Comparison of ENCODE assay signal across 16 cellular contexts in the genomic region with DNA sequence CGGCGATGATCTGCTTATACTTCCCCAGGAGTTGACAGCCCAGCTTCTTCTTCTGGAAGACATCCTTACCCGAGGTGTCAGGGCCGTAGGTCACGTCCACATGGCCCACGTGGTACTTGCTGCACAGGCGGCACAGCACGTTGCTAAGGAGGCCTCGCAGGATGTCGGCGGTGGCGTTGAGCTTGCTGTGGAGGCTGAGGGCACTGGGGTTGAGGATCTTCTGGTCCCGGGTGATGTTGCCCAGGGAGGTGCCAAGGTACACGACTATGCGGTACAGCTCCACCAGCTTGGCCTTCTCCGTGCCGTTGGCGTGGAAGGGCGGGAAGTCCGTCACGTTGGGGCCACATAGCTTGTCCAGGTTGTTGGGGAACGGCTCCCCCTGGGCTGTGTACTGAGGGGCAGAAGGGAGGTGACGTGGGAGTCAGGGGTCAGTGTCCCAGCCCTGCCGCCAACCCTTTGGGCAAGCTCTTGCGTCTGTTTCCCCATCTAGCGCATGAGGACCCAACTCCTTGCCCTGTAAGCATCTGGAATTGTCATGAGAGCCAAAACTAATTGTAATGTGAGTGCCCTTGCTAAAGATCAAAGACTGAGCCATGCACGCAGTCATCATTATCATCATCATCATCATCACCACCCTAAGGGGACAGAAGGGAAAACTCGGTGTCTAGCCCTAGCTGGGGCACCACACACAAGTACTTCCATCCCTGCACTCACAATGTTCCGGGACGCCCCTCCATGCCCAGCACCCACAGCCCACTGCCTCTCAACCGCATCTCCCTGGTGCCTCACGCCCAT. TPM values are rescaled to one million over a fixed set of nuclear protein-coding genes. Genes with fewer than 3 reads are reported as not detected.
DNase-seq lines count a peak whose midpoint lies in the region; ATAC-seq and TF ChIP-seq lines count a peak whose summit lies in the region.
"Had no signal": no experiment of that assay in that cellular context is flagged by ENCODE, and none has a peak within 500 bp of the region (broad histone marks: within the 10 kb centered on the region; RNA-seq: fewer than 3 reads in every experiment).

No MANE protein-coding gene starts in this region.

- no peak for TF ChIP-seq CTCF in WI38 (IDR thresholded peaks at IDR 0.05; ENCODE audit: low read depth, low read length)
- no peak for TF ChIP-seq CTCF in epithelial cell of proximal tubule (conservative IDR thresholded peaks at IDR 0.05; ENCODE audit: low read depth, low read length)

- peak; percentile 41 for DNase-seq in stimulated activated CD4-positive, alpha-beta T cell treated with anti-CD3 and anti-CD28 coated beads, Interleukin-12 subunit alpha, Interleukin-12 subunit beta, amount 100 ng/mL, for 4 hours
- DNase-seq in stimulated activated CD4-positive, alpha-beta T cell treated with anti-CD3 and anti-CD28 coated beads, Interleukin-2, amount 100 ng/mL, for 48 hours, result no peak
- no peak for DNase-seq in epithelial cell of proximal tubule (ENCODE audit: low read depth)
- DNase-seq in NCI-H2227 (lab: John Stamatoyannopoulos, UW; ENCODE audit: unreplicated experiment), result no peak
- DNase-seq: caudate nucleus, immature natural killer cell, NCI-H1105, NCI-H345, pancreas, thyroid gland had no signal

- ATAC-seq in GM21737 (IDR thresholded peaks at IDR 0.05; ENCODE audit: unreplicated experiment) (no peak), GM21786 (IDR thresholded peaks at IDR 0.05; ENCODE audit: unreplicated experiment) (no peak), GM21526 (IDR thresholded peaks at IDR 0.05; ENCODE audit: low FRiP score, unreplicated experiment) (no peak)
- ATAC-seq: gastroesophageal sphincter, pancreas had no signal

- H3K4me3 ChIP-seq in WI38 (ENCODE audit: low read depth, low read length) (peak overlapping the region; percentile 83), epithelial cell of proximal tubule (ENCODE audit: low read depth, low read length) (peak overlapping the region; percentile 67)
- H3K4me3 ChIP-seq: gastroesophageal sphincter, pancreas, SK-N-MC, thyroid gland had no signal

RNA-seq across cellular contexts. Expression of a gene that starts 2.7 kb away (rescaled TPM):
- 48.7 and 49.8 TPM in 2 replicates for total RNA-seq in epithelial cell of proximal tubule

RNA-seq across cellular contexts. Expression of a gene that starts 22.8 kb away (rescaled TPM):
- not detected in 2 replicates for total RNA-seq in epithelial cell of proximal tubule

RNA-seq across cellular contexts. Expression of a gene that starts 45.4 kb away (rescaled TPM):
- 6.4 and 14.3 TPM in 2 replicates for total RNA-seq in epithelial cell of proximal tubule
